ENCODE assay signal across 15 cellular contexts in genomic region chr2:175964195-175964594, GRCh38. TPM values are rescaled to one million over a fixed set of nuclear protein-coding genes. Genes with fewer than 3 reads are reported as not detected.
DNase-seq lines count a peak whose midpoint lies in the region; ATAC-seq and TF ChIP-seq lines count a peak whose summit lies in the region.
"Had no signal": no experiment of that assay in that cellular context is flagged by ENCODE, and none has a peak within 500 bp of the region (broad histone marks: within the 10 kb centered on the region; RNA-seq: fewer than 3 reads in every experiment).

No MANE protein-coding gene starts in this region.

- ATAC-seq in GM23338 (no peak), psoas muscle (no peak)
- ATAC-seq: left ventricle myocardium superior had no signal

- H3K4me3 Mint-ChIP-seq in GM23338, result no peak overlapping the region
- H3K4me3 Mint-ChIP-seq in activated naive CD4-positive, alpha-beta T cell treated with anti-CD3 and anti-CD28 coated beads, Interleukin-2, amount 10 ng/mL, durations not matched to agents 7 days and 5 days, result no peak overlapping the region
- H3K4me3 Mint-ChIP-seq: activated T-cell treated with anti-CD3 and anti-CD28 coated beads, Interleukin-2, amount 50 U/mL, for 24 hours had no signal

- no peaks in the 10 kb centered on the region for H3F3A ChIP-seq in GM23338 (replicated peaks; ENCODE audit: low read depth)

- H3K36me3 Mint-ChIP-seq in GM23338 (ENCODE audit: low read depth), result peaks cover 24% of the 10 kb centered on the region; the same call in 2 of the 3 replicates
- peaks cover 38% of the 10 kb centered on the region for H3K36me3 Mint-ChIP-seq in activated naive CD4-positive, alpha-beta T cell treated with anti-CD3 and anti-CD28 coated beads, Interleukin-2, amount 10 ng/mL, durations not matched to agents 7 days and 5 days

- CTCF ChIA-PET in activated naive CD4-positive, alpha-beta T cell treated with anti-CD3 and anti-CD28 coated beads, Interleukin-2, amount 10 ng/mL, durations not matched to agents 7 days and 5 days (lab: Charles Lee), result no interaction called here

- H3K9me2 ChIP-seq in GM23338 (ENCODE audit: insufficient read depth), result no peaks in the 10 kb centered on the region

- H3K9me3 Mint-ChIP-seq in GM23338, result peaks cover 10% of the 10 kb centered on the region; the same call in 2 of the 3 replicates
- H3K9me3 Mint-ChIP-seq in activated naive CD4-positive, alpha-beta T cell treated with anti-CD3 and anti-CD28 coated beads, Interleukin-2, amount 10 ng/mL, durations not matched to agents 7 days and 5 days, result peaks cover 2% of the 10 kb centered on the region

- H3K27me3 Mint-ChIP-seq in GM23338 (ENCODE audit: insufficient read depth, low read depth, poor library complexity), result peaks cover 2% of the 10 kb centered on the region
- no peaks in the 10 kb centered on the region for H3K27me3 Mint-ChIP-seq in activated naive CD4-positive, alpha-beta T cell treated with anti-CD3 and anti-CD28 coated beads, Interleukin-2, amount 10 ng/mL, durations not matched to agents 7 days and 5 days
- H3K27me3 Mint-ChIP-seq: activated T-cell treated with anti-CD3 and anti-CD28 coated beads, Interleukin-2, amount 50 U/mL, for 24 hours had no signal

- H3K4me1 Mint-ChIP-seq in GM23338, result no peaks in the 10 kb centered on the region
- no peaks in the 10 kb centered on the region for H3K4me1 Mint-ChIP-seq in activated naive CD4-positive, alpha-beta T cell treated with anti-CD3 and anti-CD28 coated beads, Interleukin-2, amount 10 ng/mL, durations not matched to agents 7 days and 5 days

- no peaks in the 10 kb centered on the region for H3K4me1 ChIP-seq in GM23338 (ENCODE audit: insufficient read depth)
- no peaks in the 10 kb centered on the region for H3K4me1 ChIP-seq in psoas muscle
- H3K4me1 ChIP-seq: HAP-1, testis had no signal

- H2AFZ ChIP-seq in GM23338, result no peak overlapping the region

- no peaks in the 10 kb centered on the region for H3K27me3 ChIP-seq in GM23338 (ENCODE audit: insufficient read depth)
- H3K27me3 ChIP-seq in psoas muscle (ENCODE audit: insufficient read depth in 3 of 3, low read length in 2 of 3), result no peaks in the 10 kb centered on the region
- H3K27me3 ChIP-seq: testis had no signal

- TF ChIP-seq CTCF in GM23338 (conservative IDR thresholded peaks at IDR 0.05; ENCODE audit: low read depth in 2 of 2), result peak; percentile 44 to 47
- peak; percentile 19 for TF ChIP-seq CTCF in fibroblast of pulmonary artery (IDR thresholded peaks at IDR 0.05; ENCODE audit: low read length, missing control alignments)
- no peak for TF ChIP-seq CTCF in psoas muscle (IDR thresholded peaks at IDR 0.05)

- H3K9me3 ChIP-seq in psoas muscle, result peaks cover 4% of the 10 kb centered on the region
- H3K9me3 ChIP-seq: HAP-1, testis had no signal

- no peaks in the 10 kb centered on the region for H3K79me2 ChIP-seq in GM23338 (replicated peaks; ENCODE audit: insufficient read depth)

- H3K27ac Mint-ChIP-seq in GM23338, result no peak overlapping the region
- H3K27ac Mint-ChIP-seq in activated naive CD4-positive, alpha-beta T cell treated with anti-CD3 and anti-CD28 coated beads, Interleukin-2, amount 10 ng/mL, durations not matched to agents 7 days and 5 days, result no peak overlapping the region
- H3K27ac Mint-ChIP-seq: activated T-cell treated with anti-CD3 and anti-CD28 coated beads, Interleukin-2, amount 50 U/mL, for 24 hours had no signal

- H3K4me3 ChIP-seq in GM23338, result no peak overlapping the region
- H3K4me3 ChIP-seq in fibroblast of pulmonary artery (replicated peaks; ENCODE audit: low read depth, low read length), result no peak overlapping the region
- no peak overlapping the region for H3K4me3 ChIP-seq in psoas muscle
- H3K4me3 ChIP-seq: HAP-1, smooth muscle cell, testis had no signal

- no peak overlapping the region for H3K27ac ChIP-seq in GM23338 (ENCODE audit: low read depth)
- no peak overlapping the region for H3K27ac ChIP-seq in psoas muscle
- H3K27ac ChIP-seq: testis had no signal

- intact Hi-C loops in psoas muscle (cut with DNase I), result no loop called here

- H4K20me1 ChIP-seq in GM23338 (replicated peaks; ENCODE audit: insufficient read depth), result 0 out of 2 replicates have a peak, but pooled peaks cover 3% of the 10 kb centered on the region

- H3K4me2 ChIP-seq in GM23338, result no peak overlapping the region
- H3K4me2 ChIP-seq: smooth muscle cell had no signal

- 96 to 100% (median 97%) methylated on average over 4 of the region's 4 CpGs for WGBS in psoas muscle, 3 donors

- H3K36me3 ChIP-seq in GM23338 (ENCODE audit: insufficient read depth) (no peaks in the 10 kb centered on the region), psoas muscle (ENCODE audit: insufficient read depth in 1 of 2, low read depth in 1 of 2) (peaks cover 3 to 13% of the 10 kb centered on the region in 2 donors)
- H3K36me3 ChIP-seq: HAP-1 had no signal

- DNase-seq in COR-L47 (lab: John Stamatoyannopoulos, UW) (peak; percentile 25), GM23338 (ENCODE audit: low spot score) (no peak), OCI-M1 (lab: John Stamatoyannopoulos, UW) (peak; percentile 3), fibroblast of pulmonary artery (ENCODE audit: low read depth) (no peak), NCI-H1092 (lab: John Stamatoyannopoulos, UW) (no peak), middle frontal gyrus (ENCODE audit: extremely low spot score, low spot score) (no peak), psoas muscle (no peak)
- no peak for DNase-seq in activated naive CD4-positive, alpha-beta T cell treated with anti-CD3 and anti-CD28 coated beads, Interleukin-2, amount 10 ng/mL, durations not matched to agents 7 days and 5 days
- DNase-seq: activated T-cell treated with anti-CD3 and anti-CD28 coated beads, Interleukin-2, amount 50 U/mL, for 24 hours; effector CD8-positive, alpha-beta T cell; glutamatergic neuron; left ventricle myocardium superior; testis had no signal

TF ChIP-seq in GM23338, 12 proteins besides CTCF, POLR2A, EP300 and RAD21 (continues in another document):
- TF ChIP-seq REST (IDR thresholded peaks at IDR 0.05; ENCODE audit: unreplicated experiment) (no peak), STAT1 (IDR thresholded peaks at IDR 0.05; ENCODE audit: unreplicated experiment) (no peak)

RNA-seq across cellular contexts. Expression of gene LNPK, which starts 37.9 kb away (rescaled TPM):
- total RNA-seq in GM23338 (2014; rRNA removed; shearing (Covaris generic)), result 6.1 and 8.1 TPM in 2 replicates
- polyA plus RNA-seq in GM23338 (2016; fragmentation: Nextera tagmentation; extraction: Ambion mirVana) (5.2 and 5.4 TPM in 2 replicates), psoas muscle (10 to 100 TPM in 2 of 3 donors, 1 to 10 TPM in 1; 8.8 to 48.7 (median 18.4) TPM)
- total RNA-seq in psoas muscle, result 10 to 100 TPM; 42.1 to 65.6 (median 51.4) TPM

Comparison
In these comparisons a context has a peak if more than half of its experiments do, and no peak if none do; other contexts are left out.
1. DNase-seq: peak in COR-L47 (single experiment) and OCI-M1 (single experiment); none in GM23338 (single experiment), fibroblast of pulmonary artery (single experiment), NCI-H1092 (single experiment), middle frontal gyrus (single experiment), activated naive CD4-positive, alpha-beta T cell treated with anti-CD3 and anti-CD28 coated beads, Interleukin-2, amount 10 ng/mL, durations not matched to agents 7 days and 5 days (single experiment) and psoas muscle (0 of 2).